Comparison of ENCODE assay signal across 10 cellular contexts in genomic region chr6:159953091-159953581, GRCh38. TPM values are rescaled to one million over a fixed set of nuclear protein-coding genes. Genes with fewer than 3 reads are reported as not detected.
DNase-seq lines count a peak whose midpoint lies in the region; ATAC-seq, FAIRE-seq and TF ChIP-seq lines count a peak whose summit lies in the region.
"Had no signal": no experiment of that assay in that cellular context is flagged by ENCODE, and none has a peak within 500 bp of the region (broad histone marks: within the 10 kb centered on the region; RNA-seq: fewer than 3 reads in every experiment).

No MANE protein-coding gene starts in this region.

- H3K4me1 ChIP-seq in pancreas: no peaks in the 10 kb centered on the region
- H3K4me1 ChIP-seq in OCI-LY7 (ENCODE audit: insufficient read depth, low read length, poor library complexity, severe bottlenecking): no peaks in the 10 kb centered on the region

- H3K4me2 ChIP-seq in OCI-LY7 (ENCODE audit: low read length): no peak overlapping the region

- no peaks in the 10 kb centered on the region for H3K36me3 ChIP-seq in pancreas
- H3K36me3 ChIP-seq in OCI-LY7 (ENCODE audit: insufficient read depth, low read length): no peaks in the 10 kb centered on the region
- H3K36me3 ChIP-seq: WERI-Rb-1 had no signal

- H2AFZ ChIP-seq in OCI-LY7 (ENCODE audit: low read length): no peak overlapping the region

- H3K79me2 ChIP-seq in OCI-LY7 (ENCODE audit: insufficient read depth, low read depth, low read length): no peaks in the 10 kb centered on the region

- CTCF ChIA-PET in OCI-LY7 (lab: Charles Lee; ENCODE audit: unreplicated experiment): no interaction called here

- no peak for TF ChIP-seq CTCF in fibroblast of the aortic adventitia (IDR thresholded peaks at IDR 0.05; ENCODE audit: insufficient read depth, low read length)
- TF ChIP-seq CTCF in pancreas (IDR thresholded peaks at IDR 0.05): no peak
- no peak for TF ChIP-seq CTCF in OCI-LY7 (conservative IDR thresholded peaks at IDR 0.05; ENCODE audit: low read length)

- H3K27me3 ChIP-seq in pancreas: no peaks in the 10 kb centered on the region

- H3K4me3 ChIP-seq in fibroblast of the aortic adventitia (ENCODE audit: low read depth, low read length) (no peak overlapping the region), pancreas (no peak overlapping the region), OCI-LY7 (ENCODE audit: low read depth, low read length, poor library complexity, severe bottlenecking) (no peak overlapping the region)

- H3K9me2 ChIP-seq in OCI-LY7 (ENCODE audit: insufficient read depth, low read length): no peaks in the 10 kb centered on the region

- POLR2A ChIA-PET in OCI-LY7 (lab: Charles Lee): no interaction called here

- intact Hi-C loops in pancreas (cut with DNase I) (no loop called here), OCI-LY7 (cut with micrococcal nuclease; ENCODE audit: unreplicated experiment) (no loop called here)

- DNase-seq in AML-193 (lab: John Stamatoyannopoulos, UW): peak; percentile 98
- DNase-seq in NOMO-1 treated with dmso at 0.1 percent for 144 hours (lab: John Stamatoyannopoulos, UW; ENCODE audit: unreplicated experiment): peak; percentile 83
- DNase-seq in fibroblast of the aortic adventitia (ENCODE audit: low read depth): peak; percentile 78
- peak in 2 of 6 donors; percentile 34 to 45 for DNase-seq in pancreas
- no peak for DNase-seq in OCI-LY7 (ENCODE audit: low spot score)
- DNase-seq: activated effector memory CD4-positive, alpha-beta T cell treated with anti-CD3 and anti-CD28 coated beads, Interleukin-2, amount 50 U/mL, for 16 hours; WERI-Rb-1 had no signal

- H4K20me1 ChIP-seq in OCI-LY7 (ENCODE audit: insufficient read depth, low read length): no peaks in the 10 kb centered on the region

- WGBS in pancreas, 2 donors: 47% methylated on average over 8 of the region's 8 CpGs

- BruUV-seq in OCI-LY7 (replicated peaks; lab: Mats Ljungman, UMichigan): no TSS peak

- FAIRE-seq in pancreas (lab: Jason Lieb, UNC): no peak

- peak in 3 of 4 donors; percentile 35 to 80 (median 62) for ATAC-seq in pancreas
- no peak for ATAC-seq in HG02970 (IDR thresholded peaks at IDR 0.05; ENCODE audit: low FRiP score, unreplicated experiment)
- ATAC-seq in GM21360 (IDR thresholded peaks at IDR 0.05; ENCODE audit: unreplicated experiment): no peak
- no peak for ATAC-seq in GM21723 (IDR thresholded peaks at IDR 0.05; ENCODE audit: unreplicated experiment)

- no peaks in the 10 kb centered on the region for H3K9me3 ChIP-seq in pancreas
- no peaks in the 10 kb centered on the region for H3K9me3 ChIP-seq in OCI-LY7 (ENCODE audit: low read length)

- H3K27ac ChIP-seq in pancreas (no peak overlapping the region), OCI-LY7 (ENCODE audit: low read depth, low read length, poor library complexity, severe bottlenecking) (no peak overlapping the region)
- H3K27ac ChIP-seq: WERI-Rb-1 had no signal

RNA-seq across cellular contexts. Expression of gene IGF2R, which starts 15.7 kb away (rescaled TPM):
- total RNA-seq in fibroblast of the aortic adventitia (ENCODE audit: low replicate concordance): 112 and 133 TPM in 2 replicates
- 10 to 100 TPM; 27.5 to 54.0 (median 37.7) TPM for total RNA-seq in pancreas
- polyA plus RNA-seq in pancreas: 10 to 100 TPM; 11.0 to 14.5 TPM
- total RNA-seq in OCI-LY7 (2014; rRNA removed; shearing (Covaris generic)): 17.9 and 19.3 TPM in 2 replicates
- total RNA-seq in OCI-LY7 (2022): 33.8 and 37.6 TPM in 2 replicates

Comparison
In these comparisons a context has a peak if more than half of its experiments do, and no peak if none do; other contexts are left out.
1. ATAC-seq: peak in pancreas (3 of 4); none in HG02970 (single experiment), GM21360 (single experiment) and GM21723 (single experiment).